Comparison of ENCODE assay signal across 7 cellular contexts in the genomic region with DNA sequence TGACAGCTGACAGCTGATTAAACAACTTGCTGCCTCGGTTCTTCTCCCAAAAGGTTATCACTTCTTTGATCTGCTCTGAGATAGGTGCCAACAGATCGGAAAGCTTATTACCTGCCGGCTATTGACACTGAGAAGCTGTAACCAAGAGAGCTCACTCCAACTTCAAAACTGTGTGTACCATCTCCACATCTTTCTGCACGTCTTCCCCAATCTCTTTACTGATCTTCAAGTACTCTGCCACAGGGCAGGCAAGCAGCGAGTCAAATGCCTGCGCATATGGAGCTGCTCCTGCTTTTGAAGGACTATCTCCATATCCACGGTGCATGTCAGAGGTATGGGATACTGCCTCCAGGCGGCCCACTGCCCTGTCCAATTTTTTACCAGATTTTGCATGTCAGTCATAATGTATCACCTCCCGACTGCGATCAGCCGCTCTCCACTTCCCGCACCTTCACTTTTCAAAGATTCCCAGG. TPM values are rescaled to one million over a fixed set of nuclear protein-coding genes. Genes with fewer than 3 reads are reported as not detected.
DNase-seq lines count a peak whose midpoint lies in the region; ATAC-seq and TF ChIP-seq lines count a peak whose summit lies in the region.

No MANE protein-coding gene starts in this region.

- peak; percentile 35 for ATAC-seq in GM19455 (IDR thresholded peaks at IDR 0.05; ENCODE audit: unreplicated experiment)
- ATAC-seq in effector memory CD8-positive, alpha-beta T cell (replicated peaks), result no peak
- ATAC-seq in GM18867 (IDR thresholded peaks at IDR 0.05; ENCODE audit: unreplicated experiment), result no peak

- peak overlapping the region; percentile 83 for H2AFZ ChIP-seq in KMS-11 (ENCODE audit: low read depth)

- H3K9ac ChIP-seq in KMS-11, result no peak overlapping the region; the same call in 1 of the 2 replicates

- no peak for TF ChIP-seq POLR2A in ovary (IDR thresholded peaks at IDR 0.05)

- H3K4me3 ChIP-seq in KMS-11 (IDR thresholded peaks at IDR 0.05; ENCODE audit: insufficient read depth, low read depth, low read length), result no peak overlapping the region
- peak overlapping the region; percentile 82 for H3K4me3 ChIP-seq in ovary

- no peaks in the 10 kb centered on the region for H3K27me3 Mint-ChIP-seq in effector memory CD8-positive, alpha-beta T cell

- H3K27ac ChIP-seq in KMS-11, result no peak overlapping the region
- H3K27ac ChIP-seq in ovary, result no peak overlapping the region

- 47 to 49% (median 48%) methylated on average over 12 of the region's 12 CpGs for WGBS in ovary, 3 donors

- H4K20me1 ChIP-seq in KMS-11 (ENCODE audit: insufficient read depth), result no peaks in the 10 kb centered on the region

- H3K4me1 ChIP-seq in KMS-11 (ENCODE audit: low read depth, poor library complexity, severe bottlenecking), result peaks cover 6% of the 10 kb centered on the region
- peaks cover 2% of the 10 kb centered on the region for H3K4me1 ChIP-seq in ovary (ENCODE audit: insufficient read depth)

- H3K27ac Mint-ChIP-seq in effector memory CD8-positive, alpha-beta T cell, result no peak overlapping the region

- H3K4me1 Mint-ChIP-seq in effector memory CD8-positive, alpha-beta T cell (ENCODE audit: low read depth in 2 of 2), result peaks cover 14 to 19% of the 10 kb centered on the region in 2 donors

- H3K79me2 ChIP-seq in KMS-11 (ENCODE audit: insufficient read depth, low read depth), result no peaks in the 10 kb centered on the region

- peak overlapping the region; percentile 97 for H3K4me2 ChIP-seq in KMS-11

- no peak for TF ChIP-seq CTCF in KMS-11 (conservative IDR thresholded peaks at IDR 0.05; ENCODE audit: low read depth, low read length)
- no peak for TF ChIP-seq CTCF in ovary (IDR thresholded peaks at IDR 0.05)

- H3K36me3 Mint-ChIP-seq in effector memory CD8-positive, alpha-beta T cell (ENCODE audit: insufficient read depth), result peaks cover 18% of the 10 kb centered on the region

- no peaks in the 10 kb centered on the region for H3K27me3 ChIP-seq in KMS-11 (ENCODE audit: insufficient read depth, low read depth)
- H3K27me3 ChIP-seq in ovary, result no peaks in the 10 kb centered on the region

- H3K4me3 Mint-ChIP-seq in effector memory CD8-positive, alpha-beta T cell, result peak overlapping the region; percentile 79 to 87

- no peak for TF ChIP-seq EP300 in ovary (IDR thresholded peaks at IDR 0.05)

- no peaks in the 10 kb centered on the region for H3K9me3 ChIP-seq in ovary

- H3K36me3 ChIP-seq in KMS-11 (ENCODE audit: insufficient read depth) (no peaks in the 10 kb centered on the region), ovary (no peaks in the 10 kb centered on the region)

- intact Hi-C loops in ovary (cut with DNase I), result no loop called here

- no peak for DNase-seq in effector memory CD8-positive, alpha-beta T cell
- DNase-seq in ovary, result no peak
- no peak for DNase-seq in NCI-H1694 treated with DMSO at 0.1 percent for 48 hours (lab: John Stamatoyannopoulos, UW)
- DNase-seq in NK-92 treated with Interleukin-12 subunit alpha and Interleukin-12 subunit beta, amount 100 ng/mL, for 24 hours (lab: John Stamatoyannopoulos, UW), result no peak

- peaks cover 0 to 5% of the 10 kb centered on the region in 2 donors for H3K9me3 Mint-ChIP-seq in effector memory CD8-positive, alpha-beta T cell

RNA-seq across cellular contexts. Expression of gene ZNF485, which starts 0.4 kb away (rescaled TPM):
- 1 to 10 TPM; 2.5 to 8.3 (median 4.5) TPM for total RNA-seq in ovary
- 1 to 10 TPM; 2.0 to 3.0 TPM for polyA plus RNA-seq in ovary

RNA-seq across cellular contexts. Expression of gene ZNF239, which starts 31.5 kb away (rescaled TPM):
- 10 to 100 TPM in 2 of 7 donors, 1 to 10 TPM in 5; 2.9 to 10.7 (median 7.0) TPM for total RNA-seq in ovary
- 1 to 10 TPM; 2.3 to 6.7 TPM for polyA plus RNA-seq in ovary

RNA-seq across cellular contexts. Expression of gene ZNF32, which starts 42.8 kb away (rescaled TPM):
- total RNA-seq in ovary, result 10 to 100 TPM; 31.8 to 68.7 (median 51.5) TPM
- polyA plus RNA-seq in ovary, result 10 to 100 TPM; 65.1 to 73.1 TPM
